In genomic region chr7:65925040-65925439, GRCh38 we compare ENCODE assay signal across 30 cellular contexts.
"Had no signal": no experiment of that assay in that cellular context is flagged by ENCODE, and none has a peak within 500 bp of the region (broad histone marks: within the 10 kb centered on the region; RNA-seq: fewer than 3 reads in every experiment).

No MANE protein-coding gene starts in this region.

- H3K4me3 ChIP-seq: coronary artery, dorsolateral prefrontal cortex, esophagus muscularis mucosa, gastrocnemius medialis, heart left ventricle had no signal

- H3K9me3 ChIP-seq: esophagus muscularis mucosa, gastrocnemius medialis, heart left ventricle had no signal

- H3K36me3 ChIP-seq: brain microvascular endothelial cell, esophagus muscularis mucosa, gastrocnemius medialis had no signal

- H3K9me3 Mint-ChIP-seq: activated CD8-positive, alpha-beta T cell treated with anti-CD3 and anti-CD28 coated beads for 36 hours; activated T-cell treated with anti-CD3 and anti-CD28 coated beads, Interleukin-2, amount 50 U/mL, for 4 hours; activated T-helper 17 cell treated with anti-CD3 and anti-CD28 coated beads, Interleukin-2, amount 50 U/mL, for 72 hours; central memory CD8-positive, alpha-beta T cell; dendritic cell treated with granulocyte-macrophage colony-stimulating factor and Interleukin-4, amounts not matched to agents 40 ng/mL and 50 ng/mL, for 4 days; effector memory CD8-positive, alpha-beta T cell; WTC11 had no signal

- H3K4me1 ChIP-seq: foreskin keratinocyte had no signal

- DNase-seq: activated CD4-positive, alpha-beta T cell treated with anti-CD3 and anti-CD28 coated beads for 48 hours; activated CD4-positive, alpha-beta T cell treated with anti-CD3 and anti-CD28 coated beads, Interleukin-2, amount 50 U/mL, for 1 hour; activated CD4-positive, alpha-beta T cell treated with anti-CD3 and anti-CD28 coated beads, Interleukin-2, amount 50 U/mL, for 48 hours; activated CD8-positive, alpha-beta memory T cell treated with anti-CD3 and anti-CD28 coated beads for 24 hours; activated CD8-positive, alpha-beta T cell treated with anti-CD3 and anti-CD28 coated beads for 36 hours; activated effector memory CD4-positive, alpha-beta T cell treated with Interleukin-2 at 50 U/mL for 16 hours; activated gamma-delta T cell treated with Interleukin-2 at 50 U/mL for 16 hours; activated naive CD4-positive, alpha-beta T cell treated with anti-CD3 and anti-CD28 coated beads, Interleukin-2, amount 50 U/mL, for 16 hours; activated naive CD4-positive, alpha-beta T cell treated with Interleukin-2 at 50 U/mL for 16 hours; activated T-cell treated with anti-CD3 and anti-CD28 coated beads, Interleukin-2, amount 50 U/mL, for 4 hours; amniotic stem cell; anterior cingulate cortex; brain microvascular endothelial cell; dorsolateral prefrontal cortex; effector memory CD8-positive, alpha-beta T cell; erythroblast; foreskin keratinocyte; gastrocnemius medialis; glutamatergic neuron; heart left ventricle; T-helper 2 cell had no signal

- H3K27ac Mint-ChIP-seq: activated CD8-positive, alpha-beta T cell treated with anti-CD3 and anti-CD28 coated beads for 36 hours; activated naive CD8-positive, alpha-beta T cell; activated T-helper 17 cell treated with anti-CD3 and anti-CD28 coated beads, Interleukin-2, amount 50 U/mL, for 72 hours; dendritic cell treated with granulocyte-macrophage colony-stimulating factor and Interleukin-4, amounts not matched to agents 40 ng/mL and 50 ng/mL, for 4 days; effector memory CD8-positive, alpha-beta T cell; WTC11 had no signal

- ATAC-seq: activated CD4-positive, CD25-positive, alpha-beta regulatory T cell treated with anti-CD3 and anti-CD28 coated beads, Interleukin-2, amount 50 U/mL, for 24 hours; activated CD8-positive, alpha-beta T cell treated with anti-CD3 and anti-CD28 coated beads for 36 hours; activated T-cell treated with anti-CD3 and anti-CD28 coated beads, Interleukin-2, amount 50 U/mL, for 4 hours; activated T-helper 17 cell treated with anti-CD3 and anti-CD28 coated beads, Interleukin-2, amount 50 U/mL, for 72 hours; effector memory CD8-positive, alpha-beta T cell; foreskin keratinocyte; gastrocnemius medialis; heart left ventricle; WTC11 had no signal

- H3K27me3 ChIP-seq: brain microvascular endothelial cell, dorsolateral prefrontal cortex, esophagus muscularis mucosa, foreskin keratinocyte, gastrocnemius medialis, heart left ventricle had no signal

- H3K4me3 Mint-ChIP-seq: activated CD8-positive, alpha-beta T cell treated with anti-CD3 and anti-CD28 coated beads for 36 hours; activated naive CD8-positive, alpha-beta T cell; activated T-cell treated with anti-CD3 and anti-CD28 coated beads, Interleukin-2, amount 50 U/mL, for 4 hours; activated T-helper 17 cell treated with anti-CD3 and anti-CD28 coated beads, Interleukin-2, amount 50 U/mL, for 72 hours; central memory CD8-positive, alpha-beta T cell; dendritic cell treated with granulocyte-macrophage colony-stimulating factor and Interleukin-4, amounts not matched to agents 40 ng/mL and 50 ng/mL, for 4 days; effector memory CD8-positive, alpha-beta T cell; WTC11 had no signal

- H3K27ac ChIP-seq: brain microvascular endothelial cell, coronary artery, dorsolateral prefrontal cortex, esophagus muscularis mucosa, foreskin keratinocyte, gastrocnemius medialis, heart left ventricle, VCaP had no signal
